In the genomic region with DNA sequence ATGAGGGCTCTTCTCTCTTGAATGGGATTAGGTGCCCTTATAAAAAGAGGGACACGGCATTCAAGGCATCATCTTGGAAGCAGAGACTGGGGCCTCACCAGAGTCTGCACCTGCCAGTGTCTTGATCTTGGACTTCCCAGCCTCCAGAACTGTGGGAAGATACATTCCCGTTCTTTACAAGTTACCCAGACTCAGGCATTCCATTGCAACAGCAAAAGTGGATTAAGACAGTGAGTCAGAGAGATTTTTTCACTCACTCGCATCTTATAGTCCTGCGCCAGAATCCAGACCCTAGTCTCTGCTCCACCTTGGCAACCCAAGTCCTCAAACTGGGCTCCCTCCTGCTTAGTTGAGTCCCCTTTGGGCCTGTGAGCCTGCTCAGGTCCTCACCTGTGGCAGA, we compare ENCODE assay signal across 2 cellular contexts.
TF ChIP-seq lines count a peak whose summit lies in the region.

No MANE protein-coding gene starts in this region.

TF ChIP-seq in IMR-90, 13 proteins besides CTCF, POLR2A, EP300 and RAD21:
- no peak for TF ChIP-seq SMC3 (IDR thresholded peaks at IDR 0.05; ENCODE audit: low read depth, low read length)
- TF ChIP-seq MXI1 (IDR thresholded peaks at IDR 0.05; ENCODE audit: borderline replicate concordance, low read depth, low read length), result no peak
- TF ChIP-seq CEBPB (IDR thresholded peaks at IDR 0.05; ENCODE audit: low read depth, low read length), result no peak
- no peak for TF ChIP-seq USF2 (IDR thresholded peaks at IDR 0.05; ENCODE audit: low read depth, low read length)
- no peak for TF ChIP-seq RCOR1 (IDR thresholded peaks at IDR 0.05; ENCODE audit: insufficient replicate concordance, low read length)
- TF ChIP-seq MAZ (IDR thresholded peaks at IDR 0.05; ENCODE audit: borderline replicate concordance, low read depth, low read length), result no peak
- no peak for TF ChIP-seq MAFK (IDR thresholded peaks at IDR 0.05; ENCODE audit: low read depth, low read length)
- no peak for TF ChIP-seq NFE2L2 (IDR thresholded peaks at IDR 0.05; ENCODE audit: low read depth, low read length)
- no peak for TF ChIP-seq RFX5 (IDR thresholded peaks at IDR 0.05; ENCODE audit: low read depth, low read length)
- TF ChIP-seq ELK1 (IDR thresholded peaks at IDR 0.05; ENCODE audit: borderline replicate concordance, low read depth, low read length), result no peak
- TF ChIP-seq FOS (IDR thresholded peaks at IDR 0.05; ENCODE audit: low read depth, low read length), result no peak
- no peak for TF ChIP-seq CHD1 (IDR thresholded peaks at IDR 0.05; ENCODE audit: low read depth, low read length)
- TF ChIP-seq BHLHE40 (IDR thresholded peaks at IDR 0.05; ENCODE audit: low read depth, low read length), result no peak

TF ChIP-seq in H1, 55 proteins besides CTCF, POLR2A, EP300 and RAD21:
- no peak for TF ChIP-seq BCL11A (IDR thresholded peaks at IDR 0.05; ENCODE audit: low read depth in 2 of 2, low read length in 2 of 2)
- no peak for TF ChIP-seq POU5F1 (IDR thresholded peaks at IDR 0.05; ENCODE audit: low read depth, low read length)
- TF ChIP-seq ATF2 (IDR thresholded peaks at IDR 0.05; ENCODE audit: low read length), result no peak
- no peak for TF ChIP-seq SIX5 (IDR thresholded peaks at IDR 0.05; ENCODE audit: low read depth, low read length)
- TF ChIP-seq EGR1 (IDR thresholded peaks at IDR 0.05; ENCODE audit: borderline replicate concordance, low read depth, low read length), result no peak
- TF ChIP-seq TEAD4 (IDR thresholded peaks at IDR 0.05; ENCODE audit: low read depth, low read length), result no peak
- no peak for TF ChIP-seq KDM1A (IDR thresholded peaks at IDR 0.05; ENCODE audit: borderline replicate concordance, low read length)
- TF ChIP-seq KDM4A (IDR thresholded peaks at IDR 0.05; ENCODE audit: low read depth, low read length, severe bottlenecking), result no peak
- no peak for TF ChIP-seq JUN (IDR thresholded peaks at IDR 0.05; ENCODE audit: low read depth, low read length)
- no peak for TF ChIP-seq FOSL1 (IDR thresholded peaks at IDR 0.05; ENCODE audit: insufficient read depth, low read depth, low read length)
- no peak for TF ChIP-seq BACH1 (IDR thresholded peaks at IDR 0.05; ENCODE audit: low read length)
- TF ChIP-seq ATF3 (IDR thresholded peaks at IDR 0.05; ENCODE audit: insufficient read depth, low read depth, low read length), result no peak
- no peak for TF ChIP-seq RXRA (IDR thresholded peaks at IDR 0.05; ENCODE audit: insufficient read depth, low read depth, low read length)
- TF ChIP-seq, protein P1, sequence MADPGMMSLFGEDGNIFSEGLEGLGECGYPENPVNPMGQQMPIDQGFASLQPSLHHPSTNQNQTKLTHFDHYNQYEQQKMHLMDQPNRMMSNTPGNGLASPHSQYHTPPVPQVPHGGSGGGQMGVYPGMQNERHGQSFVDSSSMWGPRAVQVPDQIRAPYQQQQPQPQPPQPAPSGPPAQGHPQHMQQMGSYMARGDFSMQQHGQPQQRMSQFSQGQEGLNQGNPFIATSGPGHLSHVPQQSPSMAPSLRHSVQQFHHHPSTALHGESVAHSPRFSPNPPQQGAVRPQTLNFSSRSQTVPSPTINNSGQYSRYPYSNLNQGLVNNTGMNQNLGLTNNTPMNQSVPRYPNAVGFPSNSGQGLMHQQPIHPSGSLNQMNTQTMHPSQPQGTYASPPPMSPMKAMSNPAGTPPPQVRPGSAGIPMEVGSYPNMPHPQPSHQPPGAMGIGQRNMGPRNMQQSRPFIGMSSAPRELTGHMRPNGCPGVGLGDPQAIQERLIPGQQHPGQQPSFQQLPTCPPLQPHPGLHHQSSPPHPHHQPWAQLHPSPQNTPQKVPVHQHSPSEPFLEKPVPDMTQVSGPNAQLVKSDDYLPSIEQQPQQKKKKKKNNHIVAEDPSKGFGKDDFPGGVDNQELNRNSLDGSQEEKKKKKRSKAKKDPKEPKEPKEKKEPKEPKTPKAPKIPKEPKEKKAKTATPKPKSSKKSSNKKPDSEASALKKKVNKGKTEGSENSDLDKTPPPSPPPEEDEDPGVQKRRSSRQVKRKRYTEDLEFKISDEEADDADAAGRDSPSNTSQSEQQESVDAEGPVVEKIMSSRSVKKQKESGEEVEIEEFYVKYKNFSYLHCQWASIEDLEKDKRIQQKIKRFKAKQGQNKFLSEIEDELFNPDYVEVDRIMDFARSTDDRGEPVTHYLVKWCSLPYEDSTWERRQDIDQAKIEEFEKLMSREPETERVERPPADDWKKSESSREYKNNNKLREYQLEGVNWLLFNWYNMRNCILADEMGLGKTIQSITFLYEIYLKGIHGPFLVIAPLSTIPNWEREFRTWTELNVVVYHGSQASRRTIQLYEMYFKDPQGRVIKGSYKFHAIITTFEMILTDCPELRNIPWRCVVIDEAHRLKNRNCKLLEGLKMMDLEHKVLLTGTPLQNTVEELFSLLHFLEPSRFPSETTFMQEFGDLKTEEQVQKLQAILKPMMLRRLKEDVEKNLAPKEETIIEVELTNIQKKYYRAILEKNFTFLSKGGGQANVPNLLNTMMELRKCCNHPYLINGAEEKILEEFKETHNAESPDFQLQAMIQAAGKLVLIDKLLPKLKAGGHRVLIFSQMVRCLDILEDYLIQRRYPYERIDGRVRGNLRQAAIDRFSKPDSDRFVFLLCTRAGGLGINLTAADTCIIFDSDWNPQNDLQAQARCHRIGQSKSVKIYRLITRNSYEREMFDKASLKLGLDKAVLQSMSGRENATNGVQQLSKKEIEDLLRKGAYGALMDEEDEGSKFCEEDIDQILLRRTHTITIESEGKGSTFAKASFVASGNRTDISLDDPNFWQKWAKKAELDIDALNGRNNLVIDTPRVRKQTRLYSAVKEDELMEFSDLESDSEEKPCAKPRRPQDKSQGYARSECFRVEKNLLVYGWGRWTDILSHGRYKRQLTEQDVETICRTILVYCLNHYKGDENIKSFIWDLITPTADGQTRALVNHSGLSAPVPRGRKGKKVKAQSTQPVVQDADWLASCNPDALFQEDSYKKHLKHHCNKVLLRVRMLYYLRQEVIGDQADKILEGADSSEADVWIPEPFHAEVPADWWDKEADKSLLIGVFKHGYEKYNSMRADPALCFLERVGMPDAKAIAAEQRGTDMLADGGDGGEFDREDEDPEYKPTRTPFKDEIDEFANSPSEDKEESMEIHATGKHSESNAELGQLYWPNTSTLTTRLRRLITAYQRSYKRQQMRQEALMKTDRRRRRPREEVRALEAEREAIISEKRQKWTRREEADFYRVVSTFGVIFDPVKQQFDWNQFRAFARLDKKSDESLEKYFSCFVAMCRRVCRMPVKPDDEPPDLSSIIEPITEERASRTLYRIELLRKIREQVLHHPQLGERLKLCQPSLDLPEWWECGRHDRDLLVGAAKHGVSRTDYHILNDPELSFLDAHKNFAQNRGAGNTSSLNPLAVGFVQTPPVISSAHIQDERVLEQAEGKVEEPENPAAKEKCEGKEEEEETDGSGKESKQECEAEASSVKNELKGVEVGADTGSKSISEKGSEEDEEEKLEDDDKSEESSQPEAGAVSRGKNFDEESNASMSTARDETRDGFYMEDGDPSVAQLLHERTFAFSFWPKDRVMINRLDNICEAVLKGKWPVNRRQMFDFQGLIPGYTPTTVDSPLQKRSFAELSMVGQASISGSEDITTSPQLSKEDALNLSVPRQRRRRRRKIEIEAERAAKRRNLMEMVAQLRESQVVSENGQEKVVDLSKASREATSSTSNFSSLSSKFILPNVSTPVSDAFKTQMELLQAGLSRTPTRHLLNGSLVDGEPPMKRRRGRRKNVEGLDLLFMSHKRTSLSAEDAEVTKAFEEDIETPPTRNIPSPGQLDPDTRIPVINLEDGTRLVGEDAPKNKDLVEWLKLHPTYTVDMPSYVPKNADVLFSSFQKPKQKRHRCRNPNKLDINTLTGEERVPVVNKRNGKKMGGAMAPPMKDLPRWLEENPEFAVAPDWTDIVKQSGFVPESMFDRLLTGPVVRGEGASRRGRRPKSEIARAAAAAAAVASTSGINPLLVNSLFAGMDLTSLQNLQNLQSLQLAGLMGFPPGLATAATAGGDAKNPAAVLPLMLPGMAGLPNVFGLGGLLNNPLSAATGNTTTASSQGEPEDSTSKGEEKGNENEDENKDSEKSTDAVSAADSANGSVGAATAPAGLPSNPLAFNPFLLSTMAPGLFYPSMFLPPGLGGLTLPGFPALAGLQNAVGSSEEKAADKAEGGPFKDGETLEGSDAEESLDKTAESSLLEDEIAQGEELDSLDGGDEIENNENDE (IDR thresholded peaks at IDR 0.05; ENCODE audit: insufficient replicate concordance, low read length), result no peak
- TF ChIP-seq CHD2 (IDR thresholded peaks at IDR 0.05; ENCODE audit: low read length), result no peak
- no peak for TF ChIP-seq BRCA1 (IDR thresholded peaks at IDR 0.05; ENCODE audit: low read depth, low read length)
- TF ChIP-seq CREB1 (IDR thresholded peaks at IDR 0.05), result no peak
- TF ChIP-seq CEBPB (IDR thresholded peaks at IDR 0.05; ENCODE audit: low read depth, low read length), result no peak
- TF ChIP-seq POLR2AphosphoS5 (IDR thresholded peaks at IDR 0.05; ENCODE audit: low read depth, low read length), result no peak
